In genomic region chr20:62496525-62497218, GRCh38 we compare ENCODE assay signal across 1 cellular context.
TF ChIP-seq lines count a peak whose summit lies in the region.

No MANE protein-coding gene starts in this region.

TF ChIP-seq in HepG2, 621 proteins besides CTCF, POLR2A, EP300 and RAD21 (continued from another document and continues in another):
- TF ChIP-seq ELK4 (CRISPR knock-in tag; IDR thresholded peaks at IDR 0.05; ENCODE audit: borderline replicate concordance), result no peak
- no peak for TF ChIP-seq NFIC (IDR thresholded peaks at IDR 0.05; ENCODE audit: low read length)
- peak; percentile 86 for TF ChIP-seq ZNF740 (CRISPR knock-in tag; IDR thresholded peaks at IDR 0.05)
- no peak for TF ChIP-seq ZSCAN30 (CRISPR knock-in tag; IDR thresholded peaks at IDR 0.05)
- no peak for TF ChIP-seq CSRNP2 (CRISPR knock-in tag; conservative IDR thresholded peaks at IDR 0.05; ENCODE audit: low read depth)
- 0 out of 2 replicates have a peak, but pooled peaks have one; percentile 59 for TF ChIP-seq ZNF678 (CRISPR knock-in tag; IDR thresholded peaks at IDR 0.05)
- 0 out of 2 replicates have a peak, but pooled peaks have one; percentile 43 for TF ChIP-seq ZNF318 (CRISPR knock-in tag; IDR thresholded peaks at IDR 0.05)
- no peak for TF ChIP-seq ZBTB33 (CRISPR knock-in tag; IDR thresholded peaks at IDR 0.05)
- TF ChIP-seq CREB1 (IDR thresholded peaks at IDR 0.05), result no peak
- TF ChIP-seq CREB1 (CRISPR knock-in tag; IDR thresholded peaks at IDR 0.05), result no peak
- TF ChIP-seq KDM4B (CRISPR knock-in tag; IDR thresholded peaks at IDR 0.05), result 0 out of 2 replicates have a peak, but pooled peaks have one; percentile 35
- no peak for TF ChIP-seq HOXA7 (CRISPR knock-in tag; IDR thresholded peaks at IDR 0.05)
- no peak for TF ChIP-seq HDAC2 (CRISPR knock-in tag; IDR thresholded peaks at IDR 0.05)
- no peak for TF ChIP-seq ZNF660 (CRISPR knock-in tag; IDR thresholded peaks at IDR 0.05; ENCODE audit: borderline replicate concordance, low read depth)
- 0 out of 2 replicates have a peak, but pooled peaks have one; percentile 15 for TF ChIP-seq ZBED4 (CRISPR knock-in tag; IDR thresholded peaks at IDR 0.05; ENCODE audit: borderline replicate concordance)
- TF ChIP-seq GMEB1 (CRISPR knock-in tag; IDR thresholded peaks at IDR 0.05; ENCODE audit: borderline replicate concordance), result no peak
- 0 out of 2 replicates have a peak, but pooled peaks have one; percentile 14 for TF ChIP-seq MYC (CRISPR knock-in tag; IDR thresholded peaks at IDR 0.05; ENCODE audit: borderline replicate concordance)
- TF ChIP-seq MAFK (conservative IDR thresholded peaks at IDR 0.05 in 1 of 2, IDR thresholded peaks at IDR 0.05 in 1 of 2; ENCODE audit: low read length in 2 of 2), result no peak
- TF ChIP-seq ARID4A (CRISPR knock-in tag; IDR thresholded peaks at IDR 0.05; ENCODE audit: borderline replicate concordance), result no peak
- TF ChIP-seq ZNF775 (CRISPR knock-in tag; IDR thresholded peaks at IDR 0.05; ENCODE audit: borderline replicate concordance), result no peak
- TF ChIP-seq ZBTB7A (CRISPR knock-in tag; IDR thresholded peaks at IDR 0.05), result peak; percentile 46; the same call in 1 of the 2 replicates
- TF ChIP-seq HMGXB4 (CRISPR knock-in tag; IDR thresholded peaks at IDR 0.05; ENCODE audit: borderline replicate concordance in 1 of 2, low read depth in 1 of 2), result 0 out of 4 replicates have a peak, but pooled peaks of 1 of the 2 experiments have one; percentile 30
- TF ChIP-seq ZNF772 (CRISPR knock-in tag; IDR thresholded peaks at IDR 0.05), result peak; percentile 45; the same call in 1 of the 2 replicates
- TF ChIP-seq ZNF230 (CRISPR knock-in tag; IDR thresholded peaks at IDR 0.05), result 0 out of 2 replicates have a peak, but pooled peaks have one; percentile 44
